8 cellular contexts compared by ENCODE assay signal in the genomic region with DNA sequence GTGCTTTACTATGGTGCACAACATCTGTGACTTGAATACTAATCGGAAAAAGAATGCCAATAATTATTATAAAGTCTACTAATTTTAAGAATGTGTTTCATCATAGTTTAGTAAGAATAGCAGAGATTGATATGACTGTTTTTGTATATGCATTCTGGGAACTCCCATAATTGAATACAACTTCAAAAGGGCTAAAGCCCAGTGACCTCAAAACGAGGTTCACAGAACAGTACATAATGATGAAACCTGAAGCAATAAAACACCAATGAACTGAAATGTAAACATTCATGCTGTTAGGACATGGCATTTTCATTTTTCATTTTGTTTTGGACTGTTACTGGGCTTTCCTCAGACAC. TPM values are rescaled to one million over a fixed set of nuclear protein-coding genes. Genes with fewer than 3 reads are reported as not detected.
DNase-seq lines count a peak whose midpoint lies in the region; ATAC-seq and TF ChIP-seq lines count a peak whose summit lies in the region.

No MANE protein-coding gene starts in this region.

- H3K36me3 ChIP-seq in heart left ventricle (no peaks in the 10 kb centered on the region), MG63 (no peaks in the 10 kb centered on the region), mucosa of stomach (ENCODE audit: control insufficient read depth, insufficient read depth, low read length) (no peaks in the 10 kb centered on the region), Karpas-422 (ENCODE audit: insufficient read depth, low read length) (no peaks in the 10 kb centered on the region)

- H3K4me3 ChIP-seq in heart left ventricle = peak overlapping the region; percentile 73 to 96 (median 92)
- H3K4me3 ChIP-seq in MG63 = peak overlapping the region; percentile 81
- peak overlapping the region; percentile 68 for H3K4me3 ChIP-seq in choroid plexus epithelial cell (ENCODE audit: low read depth, low read length)
- peak overlapping the region; percentile 38 for H3K4me3 ChIP-seq in mucosa of stomach (ENCODE audit: low read length)
- H3K4me3 ChIP-seq in Karpas-422 (ENCODE audit: low read length) = no peak overlapping the region

- intact Hi-C loops in heart left ventricle (cut with DNase I) (loop anchor here in 2 of 10 donors (5.0 to 10.0 kb wide), 2 partner anchors 277 to 840 kb away; partner anchors contain the start of gene HOMER1 (in 2 of the 2)), left cardiac atrium (cut with DNase I) (no loop called here)

- no peaks in the 10 kb centered on the region for H3K79me2 ChIP-seq in Karpas-422 (ENCODE audit: low read length)

- TF ChIP-seq CTCF in heart left ventricle (IDR thresholded peaks at IDR 0.05) = no peak
- TF ChIP-seq CTCF in choroid plexus epithelial cell (conservative IDR thresholded peaks at IDR 0.05; ENCODE audit: low read depth, low read length) = no peak

- peak overlapping the region; percentile 78 for H3K9ac ChIP-seq in mucosa of stomach (ENCODE audit: low read length)
- H3K9ac ChIP-seq in Karpas-422 (ENCODE audit: low read length) = no peak overlapping the region

- TF ChIP-seq POLR2A in heart left ventricle (IDR thresholded peaks at IDR 0.05) = no peak

- H3K27ac ChIP-seq in heart left ventricle (peak overlapping the region in 9 of 12 donors; percentile 62 to 98 (median 89)), Karpas-422 (ENCODE audit: low read length) (no peak overlapping the region)

- no peak overlapping the region for H3K4me2 ChIP-seq in Karpas-422 (ENCODE audit: low read depth, low read length, poor library complexity, severe bottlenecking)

- no peaks in the 10 kb centered on the region for H4K20me1 ChIP-seq in Karpas-422 (ENCODE audit: insufficient read depth, low read depth, low read length)

- H3K9me2 ChIP-seq in Karpas-422 (replicated peaks; ENCODE audit: insufficient read depth, low read length) = no peaks in the 10 kb centered on the region

- no peak for DNase-seq in heart left ventricle
- no peak for DNase-seq in left cardiac atrium
- DNase-seq in MG63 = no peak
- peak; percentile 71 for DNase-seq in choroid plexus epithelial cell (ENCODE audit: low read depth)
- no peak for DNase-seq in Karpas-422
- DNase-seq in effector CD4-positive, alpha-beta T cell = no peak

- no peak overlapping the region for H2AFZ ChIP-seq in Karpas-422 (ENCODE audit: low read length)

- H3K4me1 ChIP-seq in heart left ventricle = peaks cover 0 to 34% (median 20%) of the 10 kb centered on the region in 12 donors
- peaks cover 6% of the 10 kb centered on the region for H3K4me1 ChIP-seq in mucosa of stomach (ENCODE audit: control insufficient read depth, insufficient read depth, low read length)
- no peaks in the 10 kb centered on the region for H3K4me1 ChIP-seq in Karpas-422 (ENCODE audit: low read length)

- H3K9me3 ChIP-seq in heart left ventricle (no peaks in the 10 kb centered on the region), MG63 (no peaks in the 10 kb centered on the region), mucosa of stomach (ENCODE audit: control insufficient read depth, low read length) (no peaks in the 10 kb centered on the region), Karpas-422 (ENCODE audit: low read length) (no peaks in the 10 kb centered on the region)

- 41 to 49% (median 45%) methylated on average over 2 of the region's 2 CpGs for WGBS in heart left ventricle, 4 donors

- no peak for ATAC-seq in heart left ventricle
- ATAC-seq in left cardiac atrium = no peak
- no peak for ATAC-seq in HG03469 (IDR thresholded peaks at IDR 0.05; ENCODE audit: unreplicated experiment)

- no peaks in the 10 kb centered on the region for H3K27me3 ChIP-seq in heart left ventricle
- no peaks in the 10 kb centered on the region for H3K27me3 ChIP-seq in MG63
- H3K27me3 ChIP-seq in mucosa of stomach (ENCODE audit: control insufficient read depth, insufficient read depth, low read length) = peaks cover 3% of the 10 kb centered on the region
- H3K27me3 ChIP-seq in Karpas-422 (ENCODE audit: low read length) = no peaks in the 10 kb centered on the region

RNA-seq across cellular contexts. Expression of gene JMY, which starts 0.7 kb away (rescaled TPM):
- total RNA-seq in heart left ventricle (10 to 100 TPM; 10.0 to 16.9 (median 11.5) TPM), left cardiac atrium (10 to 100 TPM in 1 of 2 donors, 1 to 10 TPM in 1; 6.7 to 10.4 TPM)
- 1 to 10 TPM; 3.0 to 3.5 TPM for polyA plus RNA-seq in heart left ventricle
- total RNA-seq in MG63 (2014; rRNA removed; shearing (Covaris generic); ENCODE audit: low replicate concordance) = 5.5 TPM in 2 replicates
- total RNA-seq in Karpas-422 (2014; rRNA removed; shearing (Covaris generic); ENCODE audit: low replicate concordance) = not detected in 2 replicates
